In the genomic region with DNA sequence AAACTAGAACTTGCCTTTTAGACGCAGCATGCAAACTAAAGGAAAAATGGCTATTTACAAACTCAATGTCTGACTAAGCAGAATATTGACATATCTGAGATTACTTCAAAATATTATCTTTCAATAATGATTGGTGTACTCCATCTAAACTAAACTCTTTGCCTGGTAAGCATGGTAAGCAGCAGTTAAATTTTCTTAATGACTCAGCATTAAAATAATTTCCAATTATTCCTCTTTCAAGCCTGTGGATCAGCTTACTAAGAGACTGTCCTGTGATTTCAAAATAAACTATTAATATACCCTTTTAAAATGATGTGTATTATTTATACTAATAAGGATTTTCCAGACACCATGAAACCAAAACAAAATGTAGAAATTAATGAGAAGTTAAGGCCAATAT, we compare ENCODE assay signal across 9 cellular contexts.
"Had no signal": no experiment of that assay in that cellular context is flagged by ENCODE, and none has a peak within 500 bp of the region (broad histone marks: within the 10 kb centered on the region; RNA-seq: fewer than 3 reads in every experiment).

No MANE protein-coding gene starts in this region.

- FAIRE-seq: H1, H54, HTR-8/SVneo had no signal

- H3K9me3 Mint-ChIP-seq: H9 had no signal

- H3K27ac ChIP-seq: GM23248, KMS-11 had no signal

- H2AFZ ChIP-seq: GM23248 had no signal

- H3K4me1 Mint-ChIP-seq: H9 had no signal

- H3K4me3 Mint-ChIP-seq: H9 had no signal

- DNase-seq: GM23248, H9, HCEC 1CT, Karpas-422, KBM-7 had no signal

- H3K4me2 ChIP-seq: KMS-11 had no signal

- H3K4me3 ChIP-seq: GM23248 had no signal

- H3K9ac ChIP-seq: GM23248, KMS-11 had no signal
